ENCODE assay signal across 32 cellular contexts in the genomic region with DNA sequence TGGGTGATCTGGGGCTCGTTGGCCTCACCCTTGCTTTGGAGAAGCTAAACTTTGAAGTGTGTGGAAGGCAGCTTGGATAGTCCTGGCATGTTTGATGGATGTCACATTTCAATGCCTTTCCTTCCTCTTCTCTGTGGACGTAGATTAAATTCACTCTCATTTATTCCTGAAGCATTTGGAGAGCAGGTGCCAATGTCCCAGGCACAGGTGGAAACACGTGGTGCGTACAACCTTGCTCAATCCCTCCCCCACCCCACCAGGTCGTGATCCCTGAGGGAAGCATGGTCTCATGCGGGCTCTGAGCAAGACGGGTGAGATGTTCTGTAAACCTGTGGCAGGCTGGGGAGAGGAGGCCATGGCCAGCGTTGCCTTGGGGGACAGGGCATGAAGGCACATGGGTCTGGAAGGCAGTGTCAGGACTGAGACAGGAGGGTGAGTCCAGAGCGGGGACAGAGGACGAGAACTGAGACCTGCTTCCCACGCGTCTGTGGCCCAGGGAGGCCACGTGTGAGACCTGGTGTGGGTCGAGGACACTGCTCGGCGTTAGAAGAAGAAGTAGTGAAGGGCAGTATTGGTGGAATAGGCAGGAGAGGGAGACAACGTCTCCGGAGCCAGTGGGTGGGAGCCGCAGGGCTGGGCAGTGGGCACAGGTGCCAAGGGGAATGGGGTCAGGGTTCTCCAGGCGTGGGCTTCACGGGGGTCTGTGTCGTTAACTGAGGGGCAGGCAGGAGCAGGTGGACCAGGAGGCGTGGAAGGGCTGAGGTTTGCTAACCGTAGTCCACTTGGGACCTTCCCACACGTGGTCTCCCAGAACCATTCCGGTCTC. TPM values are rescaled to one million over a fixed set of nuclear protein-coding genes. Genes with fewer than 3 reads are reported as not detected.
A peak's percentile ranks its signal among the peaks of the same experiment; 100 is the strongest.
DNase-seq lines count a peak whose midpoint lies in the region; ATAC-seq, FAIRE-seq and TF ChIP-seq lines count a peak whose summit lies in the region.
"Had no signal": no experiment of that assay in that cellular context is flagged by ENCODE, and none has a peak within 500 bp of the region (broad histone marks: within the 10 kb centered on the region; RNA-seq: fewer than 3 reads in every experiment).

No MANE protein-coding gene starts in this region.

- H2BK12ac ChIP-seq in neuronal stem cell (ENCODE audit: low read length): no peak overlapping the region

- no peak overlapping the region for H2BK120ac ChIP-seq in neuronal stem cell (ENCODE audit: low read depth, low read length)

- TF ChIP-seq RAD21 in HepG2 (CRISPR knock-in tag; IDR thresholded peaks at IDR 0.05): no peak

- TF ChIP-seq POLR2A in esophagus muscularis mucosa (IDR thresholded peaks at IDR 0.05; ENCODE audit: low read depth): no peak
- TF ChIP-seq POLR2A in HepG2 (IDR thresholded peaks at IDR 0.05; ENCODE audit: insufficient read depth in 1 of 2, low read depth in 2 of 2, low read length in 2 of 2): no peak

- H3K79me2 ChIP-seq in HepG2 (ENCODE audit: insufficient read depth, low read length): no peaks in the 10 kb centered on the region

- in situ Hi-C loops in HepG2 (cut with HindIII; ENCODE audit: extremely low pct_ligation_motif_present, low pct_unique_long_range_greater_than_20kb): no loop called here

- 87% methylated on average over 26 of the region's 26 CpGs for WGBS in esophagus muscularis mucosa
- 17% methylated on average over 26 of the region's 26 CpGs for WGBS in HepG2 (ENCODE audit: low lambda C conversion rate)
- WGBS in neuronal stem cell (ENCODE audit: extremely low coverage in 2 of 2, insufficient read length in 2 of 2, insufficient replicate concordance in 1 of 2), 2 donors: no CpG with 5 or more reads among the region's 26 CpGs
- 92 to 94% methylated on average over 26 of the region's 26 CpGs for WGBS in aorta, 2 donors

- H2AK5ac ChIP-seq in neuronal stem cell (ENCODE audit: low read depth, low read length): peak overlapping the region; percentile 83

- TF ChIP-seq CTCF in esophagus muscularis mucosa (IDR thresholded peaks at IDR 0.05): no peak
- no peak for TF ChIP-seq CTCF in HepG2 (CRISPR knock-in tag; IDR thresholded peaks at IDR 0.05)

- BruUV-seq in HepG2 (replicated peaks; lab: Mats Ljungman, UMichigan): no TSS peak

- no peaks in the 10 kb centered on the region for H3K79me1 ChIP-seq in neuronal stem cell (ENCODE audit: low read depth, low read length)

- H3K36me3 ChIP-seq in esophagus muscularis mucosa (peaks cover 0 to 4% (median 0%) of the 10 kb centered on the region in 4 donors), HepG2 (replicated peaks in 1 of 2; ENCODE audit: control insufficient read depth in 1 of 2, insufficient read depth in 2 of 2, low read length in 2 of 2) (no peaks in the 10 kb centered on the region), neuronal stem cell (replicated peaks in 1 of 2; ENCODE audit: control insufficient read depth in 2 of 2, insufficient read depth in 2 of 2, low read length in 2 of 2) (no peaks in the 10 kb centered on the region), aorta (ENCODE audit: control insufficient read depth in 1 of 2, insufficient read depth in 2 of 2, low read length in 1 of 2) (no peaks in the 10 kb centered on the region)
- H3K36me3 ChIP-seq: BE2C, BLaER1 had no signal

- H3K27ac ChIP-seq in esophagus muscularis mucosa (replicated peaks in 1 of 4) (no peak overlapping the region), HepG2 (ENCODE audit: extremely low read length, insufficient read depth, low read length) (no peak overlapping the region), neuronal stem cell (replicated peaks; ENCODE audit: low read length) (no peak overlapping the region), aorta (ENCODE audit: low read depth in 1 of 2, low read length in 2 of 2) (no peak overlapping the region)
- H3K27ac ChIP-seq: BLaER1 had no signal

- no peaks in the 10 kb centered on the region for H3K27me3 ChIP-seq in esophagus muscularis mucosa
- peaks cover 4 to 40% of the 10 kb centered on the region in 2 experiments; a peak in 2 of 5 replicates for H3K27me3 ChIP-seq in HepG2 (ENCODE audit: control insufficient read depth in 1 of 2, insufficient read depth in 2 of 2, low read length in 2 of 2)
- H3K27me3 ChIP-seq in neuronal stem cell (ENCODE audit: control insufficient read depth in 3 of 3, insufficient read depth in 3 of 3, low read depth in 1 of 3, low read length in 3 of 3): no peaks in the 10 kb centered on the region
- H3K27me3 ChIP-seq in aorta (ENCODE audit: control insufficient read depth in 1 of 2, insufficient read depth in 2 of 2, low read length in 1 of 2): no peaks in the 10 kb centered on the region
- H3K27me3 ChIP-seq: BE2C, BLaER1 had no signal

- FAIRE-seq in HepG2 (lab: Jason Lieb, UNC) (no peak), HTR-8/SVneo (lab: Jason Lieb, UNC) (no peak)
- FAIRE-seq: A204.1, GM12878, GM12892, GM18507, GM19239 had no signal

- POLR2A ChIA-PET in HepG2 (lab: Yijun Ruan, JAX): no interaction called here

- TF ChIP-seq EP300 in esophagus muscularis mucosa (IDR thresholded peaks at IDR 0.05): no peak
- no peak for TF ChIP-seq EP300 in HepG2 (IDR thresholded peaks at IDR 0.05; ENCODE audit: low read depth in 2 of 2, low read length in 2 of 2)
- no peak for TF ChIP-seq EP300 in HepG2 (CRISPR knock-in tag; IDR thresholded peaks at IDR 0.05; ENCODE audit: borderline replicate concordance)

- peak overlapping the region; percentile 17 for H3K14ac ChIP-seq in neuronal stem cell (ENCODE audit: low read length)

- no peak overlapping the region for H3K4ac ChIP-seq in neuronal stem cell (ENCODE audit: low read length)

- H2BK15ac ChIP-seq in neuronal stem cell (ENCODE audit: low read length): no peak overlapping the region

- intact Hi-C loops in esophagus muscularis mucosa (cut with DNase I) (no loop called here), HepG2 (cut with micrococcal nuclease; ENCODE audit: unreplicated experiment) (no loop called here), aorta (cut with DNase I) (no loop called here)

- H3K9me3 ChIP-seq in esophagus muscularis mucosa (no peaks in the 10 kb centered on the region), HepG2 (ENCODE audit: low read length) (0 out of 2 replicates have a peak, but pooled peaks cover under 1% of the 10 kb centered on the region), neuronal stem cell (replicated peaks in 1 of 2; ENCODE audit: control insufficient read depth in 2 of 2, insufficient read depth in 1 of 2, low read depth in 1 of 2, low read length in 2 of 2) (peaks cover 3 to 4% of the 10 kb centered on the region in 2 donors), aorta (ENCODE audit: control insufficient read depth, low read length) (no peaks in the 10 kb centered on the region)
- H3K9me3 ChIP-seq: BE2C had no signal

- H3K4me1 ChIP-seq in esophagus muscularis mucosa: no peaks in the 10 kb centered on the region
- H3K4me1 ChIP-seq in HepG2 (ENCODE audit: insufficient read depth, low read length): no peaks in the 10 kb centered on the region
- H3K4me1 ChIP-seq in neuronal stem cell (ENCODE audit: control insufficient read depth in 2 of 2, insufficient read depth in 1 of 2, low read depth in 1 of 2, low read length in 2 of 2): no peaks in the 10 kb centered on the region
- H3K4me1 ChIP-seq in aorta (ENCODE audit: control insufficient read depth in 1 of 2, insufficient read depth in 2 of 2, low read length in 2 of 2): no peaks in the 10 kb centered on the region
- H3K4me1 ChIP-seq: BE2C, BLaER1 had no signal

- CTCF ChIA-PET in HepG2 (lab: Yijun Ruan, JAX; ENCODE audit: low intra/inter-chr PET ratio, low total read pairs): no interaction called here

- no peak for ATAC-seq in HepG2
- peak; percentile 38 for ATAC-seq in aorta (ENCODE audit: low FRiP score)
- no peak for ATAC-seq in GM21447 (IDR thresholded peaks at IDR 0.05; ENCODE audit: unreplicated experiment)
- ATAC-seq in GM18907 (IDR thresholded peaks at IDR 0.05; ENCODE audit: unreplicated experiment): no peak
- ATAC-seq: GM12878 had no signal

- no peaks in the 10 kb centered on the region for H4K20me1 ChIP-seq in HepG2 (ENCODE audit: insufficient read depth, low read length)
- H4K20me1 ChIP-seq: BLaER1 had no signal

- peak overlapping the region; percentile 14 for H3K23ac ChIP-seq in neuronal stem cell (ENCODE audit: low read depth, low read length, poor library complexity)

- H3K4me2 ChIP-seq in HepG2 (ENCODE audit: low read depth, low read length) (no peak overlapping the region), neuronal stem cell (ENCODE audit: insufficient read depth, low read length, poor library complexity, severe bottlenecking) (no peak overlapping the region)
- H3K4me2 ChIP-seq: BLaER1 had no signal

- H3K4me3 ChIP-seq in esophagus muscularis mucosa (no peak overlapping the region), HepG2 (replicated peaks in 1 of 3; ENCODE audit: insufficient read depth in 1 of 3, low read depth in 2 of 3, low read length in 3 of 3) (no peak overlapping the region), neuronal stem cell (ENCODE audit: low read length in 2 of 2) (peak overlapping the region in 1 of 2 donors; percentile 61), aorta (ENCODE audit: low read length in 2 of 2) (no peak overlapping the region)
- H3K4me3 ChIP-seq: BLaER1, GM12878 had no signal

- peak overlapping the region; percentile 66 for H3K18ac ChIP-seq in neuronal stem cell (ENCODE audit: low read length)

- H2BK5ac ChIP-seq in neuronal stem cell (ENCODE audit: low read length): no peak overlapping the region

- H3K9ac ChIP-seq in HepG2 (ENCODE audit: insufficient read depth, low read depth, low read length): no peak overlapping the region
- peak overlapping the region; percentile 60 for H3K9ac ChIP-seq in neuronal stem cell (ENCODE audit: low read depth, low read length, poor library complexity)
- H3K9ac ChIP-seq: BLaER1 had no signal

- H2AFZ ChIP-seq in HepG2 (ENCODE audit: low read length) (no peak overlapping the region), neuronal stem cell (ENCODE audit: low read length) (no peak overlapping the region)

- H4K8ac ChIP-seq in neuronal stem cell (ENCODE audit: low read depth, low read length): peak overlapping the region; percentile 83

- no peak overlapping the region for H4K91ac ChIP-seq in neuronal stem cell (ENCODE audit: low read depth, low read length, poor library complexity)

- DNase-seq in esophagus muscularis mucosa (ENCODE audit: extremely low spot score) (peak; percentile 72), HepG2 (ENCODE audit: low spot score) (no peak), neuronal stem cell (ENCODE audit: low spot score) (no peak), aorta (no peak), HTR-8/SVneo (ENCODE audit: insufficient read length, low spot score) (no peak), NCI-H1694 (lab: John Stamatoyannopoulos, UW) (no peak)
- DNase-seq: 8988T; ACHN; BE2C; C1 segment of cervical spinal cord; CD4-positive, alpha-beta memory T cell; CD4-positive, CD25-positive, alpha-beta regulatory T cell; CD8-positive, alpha-beta memory T cell; COR-L47; DMS 273 treated with DMSO at 0.1 percent for 48 hours; DMS153; DMS53; DMS79; DND-41; EL; GDM1 had no signal

RNA-seq across cellular contexts. Expression of a gene that starts 34.4 kb away (rescaled TPM):
- 100 to 1,000 TPM in 2 of 4 donors, 10 to 100 TPM in 2; 45.8 to 130 (median 84.0) TPM for total RNA-seq in esophagus muscularis mucosa
- total RNA-seq in HepG2 (2016; rRNA removed; fragmentation: Illumina TruSeq; extraction: Trizol): not detected in 2 replicates
- not detected in 2 replicates for total RNA-seq in HepG2 (2016; cell fraction: cytosol; rRNA removed; fragmentation: Illumina TruSeq; extraction: Trizol; ENCODE audit: low read depth)
- total RNA-seq in HepG2 (2016; cell fraction: insoluble cytoplasmic fraction; rRNA removed; fragmentation: Illumina TruSeq; extraction: Trizol): not detected in 2 replicates
- not detected in 2 replicates for total RNA-seq in HepG2 (2016; cell fraction: membrane; rRNA removed; fragmentation: Illumina TruSeq; extraction: Trizol)
- total RNA-seq in HepG2 (2016; cell fraction: nucleus; rRNA removed; fragmentation: Illumina TruSeq; extraction: Trizol): not detected in 2 replicates
- polyA plus RNA-seq in HepG2 (2011; rRNA removed): not detected in 2 replicates
- polyA plus RNA-seq in HepG2 (2011; cell fraction: cytosol; rRNA removed): not detected in 2 replicates
- not detected in 2 replicates for polyA plus RNA-seq in HepG2 (2011; cell fraction: nucleus; rRNA removed)
- not detected in 2 replicates for polyA plus RNA-seq in HepG2 (2012)
- not detected in 2 replicates for polyA plus RNA-seq in HepG2 (2016; cell fraction: cytosol; fragmentation: Illumina TruSeq; extraction: Trizol; ENCODE audit: low read depth)
- not detected in 2 replicates for polyA plus RNA-seq in HepG2 (2016; cell fraction: insoluble cytoplasmic fraction; fragmentation: Illumina TruSeq; extraction: Trizol; ENCODE audit: low read depth)
- not detected in 2 replicates for polyA plus RNA-seq in HepG2 (2016; cell fraction: membrane; fragmentation: Illumina TruSeq; extraction: Trizol; ENCODE audit: low read depth)
- not detected in 2 replicates for polyA plus RNA-seq in HepG2 (2016; cell fraction: nucleus; fragmentation: Illumina TruSeq; extraction: Trizol; ENCODE audit: insufficient read depth, low read depth)
- not detected in 2 replicates for polyA minus RNA-seq in HepG2 (2011; rRNA and poly(A)+ RNA removed; ENCODE audit: low replicate concordance)
- polyA minus RNA-seq in HepG2 (2011; cell fraction: cytosol; rRNA and poly(A)+ RNA removed): not detected in 2 replicates
- polyA minus RNA-seq in HepG2 (2011; cell fraction: nucleus; rRNA and poly(A)+ RNA removed): not detected in 2 replicates
- 0.20 TPM for polyA plus RNA-seq in neuronal stem cell (2013, experiment 1 of 2)
- polyA plus RNA-seq in neuronal stem cell (2013, experiment 2 of 2): 0.11 TPM
- 100 to 1,000 TPM; 203 to 369 TPM for total RNA-seq in aorta
- polyA plus RNA-seq in aorta: 100 to 1,000 TPM; 228 to 303 TPM
- total RNA-seq: CD4-positive, alpha-beta memory T cell; CD4-positive, CD25-positive, alpha-beta regulatory T cell; CD8-positive, alpha-beta memory T cell; Daoy had no signal
- polyA plus RNA-seq: AG04450; CD14-positive monocyte; CD4-positive, alpha-beta memory T cell; CD4-positive, CD25-positive, alpha-beta regulatory T cell; CD8-positive, alpha-beta memory T cell had no signal

Comparison
In these comparisons a context has a peak if more than half of its experiments do, and no peak if none do; other contexts are left out.
1. RNA of a gene that starts 34.4 kb away (total RNA-seq): 203 to 369 TPM in aorta and 45.8 to 130 TPM in esophagus muscularis mucosa; not detected in HepG2; every median in the first group is over 10 times any median in the second.